In the genomic region with DNA sequence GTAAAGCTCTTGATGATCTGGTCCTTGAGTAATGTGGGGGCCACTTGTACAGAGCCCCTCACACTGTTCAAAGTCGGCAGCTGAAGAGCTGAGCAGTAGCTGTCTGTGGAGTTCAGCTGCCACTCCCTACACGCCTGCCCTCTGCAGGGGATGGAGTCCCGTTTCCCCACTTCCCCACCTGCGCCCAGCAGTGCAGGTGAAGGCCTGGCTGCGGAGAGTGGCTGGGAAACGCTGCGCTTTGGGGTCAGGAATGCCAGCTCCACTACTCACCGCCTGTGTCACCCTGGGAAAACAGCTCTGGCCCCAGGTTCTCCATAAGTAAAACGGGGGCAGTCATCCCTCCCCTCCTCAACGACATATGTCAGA, we compare ENCODE assay signal across 8 cellular contexts. TPM values are rescaled to one million over a fixed set of nuclear protein-coding genes. Genes with fewer than 3 reads are reported as not detected.
A peak's percentile ranks its signal among the peaks of the same experiment; 100 is the strongest.
DNase-seq lines count a peak whose midpoint lies in the region; ATAC-seq and TF ChIP-seq lines count a peak whose summit lies in the region.
"Not testable (repeated sequence)": the region's sequence is repeated elsewhere in the genome, so short reads cannot be mapped to it uniquely, and the experiment has no call there.

No MANE protein-coding gene starts in this region.

- H4K20me1 ChIP-seq in DND-41 (ENCODE audit: insufficient read depth, low read length); PC-3 (ENCODE audit: low read length): not testable (repeated sequence)

- peaks cover 22% of the 10 kb centered on the region for H3K4me1 ChIP-seq in DND-41 (ENCODE audit: insufficient read depth, low read length)
- not testable (repeated sequence) for H3K4me1 ChIP-seq in PC-3 (ENCODE audit: insufficient read depth, low read length)
- peaks cover 15% of the 10 kb centered on the region for H3K4me1 ChIP-seq in adipocyte (ENCODE audit: control insufficient read depth, insufficient read depth, low read length)
- H3K4me1 ChIP-seq in mucosa of rectum (ENCODE audit: control insufficient read depth in 2 of 2, insufficient read depth in 2 of 2, low read length in 2 of 2): peaks cover 15 to 17% of the 10 kb centered on the region in 2 donors
- peaks cover 18 to 34% (median 28%) of the 10 kb centered on the region in 4 donors for H3K4me1 ChIP-seq in stomach

- H2AFZ ChIP-seq in DND-41 (ENCODE audit: low read depth, low read length) (peak overlapping the region; percentile 99), PC-3 (ENCODE audit: low read length) (peak overlapping the region; percentile 86)

- H3K27me3 ChIP-seq in DND-41 (ENCODE audit: insufficient read depth, low read length, poor library complexity); PC-3 (ENCODE audit: low read length); adipocyte (replicated peaks; ENCODE audit: control insufficient read depth, insufficient read depth, low read length); mucosa of rectum (ENCODE audit: control insufficient read depth in 2 of 2, insufficient read depth in 2 of 2, low read length in 2 of 2); stomach: not testable (repeated sequence)

- intact Hi-C loops in PC-3 (cut with micrococcal nuclease): loop anchor here (5.0 kb wide), 2 partner anchors 55 to 80 kb away; no protein-coding TSS in a partner anchor
- intact Hi-C loops in stomach (cut with DNase I; ENCODE audit: low total_unique reads): not testable (repeated sequence)

- POLR2A ChIA-PET in PC-3 (lab: Charles Lee; ENCODE audit: unreplicated experiment): interaction anchor here (0.6 to 1.4 kb wide), 2 partner anchors 57 to 170 kb away, joined by 3 read pairs; no protein-coding TSS in a partner anchor

- peak overlapping the region; percentile 99 for H3K9ac ChIP-seq in DND-41 (ENCODE audit: low read depth, low read length)
- peak overlapping the region; percentile 95 for H3K9ac ChIP-seq in PC-3 (ENCODE audit: low read length)
- H3K9ac ChIP-seq in adipocyte (ENCODE audit: low read length): peak overlapping the region; percentile 97
- H3K9ac ChIP-seq in mucosa of rectum (ENCODE audit: low read depth in 1 of 2, low read length in 2 of 2): peak overlapping the region; percentile 87 to 97

- DNase-seq in DND-41; adipocyte (ENCODE audit: low read depth); foreskin fibroblast: not testable (repeated sequence)
- DNase-seq in PC-3: peak; percentile 38
- peak; percentile 32 for DNase-seq in stomach

- not testable (repeated sequence) for H3K9me3 ChIP-seq in DND-41 (ENCODE audit: insufficient read depth, low read length, severe bottlenecking); PC-3 (ENCODE audit: low read length); adipocyte (ENCODE audit: control insufficient read depth, low read length); mucosa of rectum (ENCODE audit: control insufficient read depth in 2 of 2, low read length in 2 of 2); stomach

- 1 to 4% (median 1%) methylated on average over 8 to 10 of the region's 10 CpGs for WGBS in stomach, 5 donors

- peak; percentile 23 for ATAC-seq in DND-41 (ENCODE audit: insufficient read depth, low read depth)
- ATAC-seq in GM21528 (IDR thresholded peaks at IDR 0.05; ENCODE audit: low FRiP score, unreplicated experiment): peak; percentile 32
- peak; percentile 22 for ATAC-seq in HG03175 (IDR thresholded peaks at IDR 0.05; ENCODE audit: unreplicated experiment)
- peak; percentile 65 for ATAC-seq in PC-3

- peak overlapping the region; percentile 98 for H3K4me2 ChIP-seq in DND-41 (ENCODE audit: insufficient read depth, low read length)
- H3K4me2 ChIP-seq in PC-3 (ENCODE audit: low read length): peak overlapping the region; percentile 86

- not testable (repeated sequence) for H3K36me3 ChIP-seq in DND-41 (ENCODE audit: insufficient read depth, low read length); PC-3 (ENCODE audit: low read depth, low read length); adipocyte (ENCODE audit: control insufficient read depth, insufficient read depth, low read length, severe bottlenecking); mucosa of rectum (ENCODE audit: control insufficient read depth in 2 of 2, insufficient read depth in 2 of 2, low read length in 2 of 2); stomach

- TF ChIP-seq CTCF in DND-41 (IDR thresholded peaks at IDR 0.05; ENCODE audit: borderline replicate concordance, extremely low read depth, low read length, poor library complexity, severe bottlenecking); PC-3 (conservative IDR thresholded peaks at IDR 0.05; ENCODE audit: low read depth, low read length); foreskin fibroblast (IDR thresholded peaks at IDR 0.05; ENCODE audit: low read depth, low read length); stomach (IDR thresholded peaks at IDR 0.05): not testable (repeated sequence)

- CTCF ChIA-PET in PC-3 (lab: Charles Lee): not testable (repeated sequence)

- not testable (repeated sequence) for TF ChIP-seq POLR2A in stomach (IDR thresholded peaks at IDR 0.05)

- TF ChIP-seq EP300 in stomach (IDR thresholded peaks at IDR 0.05): not testable (repeated sequence)

- H3K4me3 ChIP-seq in DND-41 (ENCODE audit: low read depth in 1 of 2, low read length in 2 of 2): peak overlapping the region; percentile 97 to 100
- peak overlapping the region; percentile 100 for H3K4me3 ChIP-seq in PC-3 (ENCODE audit: low read length)
- peak overlapping the region; percentile 85 for H3K4me3 ChIP-seq in adipocyte (ENCODE audit: low read length)
- H3K4me3 ChIP-seq in foreskin fibroblast (ENCODE audit: low read depth in 1 of 2, low read length in 2 of 2): peak overlapping the region; percentile 89 to 98
- peak overlapping the region; percentile 92 to 93 for H3K4me3 ChIP-seq in mucosa of rectum (ENCODE audit: low read length in 2 of 2)
- H3K4me3 ChIP-seq in stomach: peak overlapping the region; percentile 82 to 94 (median 92)

- TSS peak; percentile 84 for BruUV-seq in PC-3 (replicated peaks; lab: Mats Ljungman, UMichigan)

- peak overlapping the region; percentile 78 for H3K27ac ChIP-seq in DND-41 (ENCODE audit: low read length)
- H3K27ac ChIP-seq in PC-3 (ENCODE audit: low read length): not testable (repeated sequence)
- peak overlapping the region; percentile 82 to 84 for H3K27ac ChIP-seq in mucosa of rectum (ENCODE audit: low read depth in 2 of 2, low read length in 2 of 2)
- peak overlapping the region; percentile 86 to 91 (median 89) for H3K27ac ChIP-seq in stomach

- H3K9me2 ChIP-seq in PC-3 (replicated peaks; ENCODE audit: low read length): not testable (repeated sequence)

- H3F3A ChIP-seq in PC-3 (ENCODE audit: low read length, unreplicated experiment): not testable (repeated sequence)

- peaks cover 25% of the 10 kb centered on the region for H3K79me2 ChIP-seq in DND-41 (ENCODE audit: insufficient read depth, low read length)
- H3K79me2 ChIP-seq in PC-3 (ENCODE audit: low read length): peaks cover 32% of the 10 kb centered on the region

RNA-seq across cellular contexts. Expression of gene FAHD2A, which starts 0.5 kb away (rescaled TPM):
- 10.8 and 20.5 TPM in 2 replicates for total RNA-seq in PC-3 (2014; rRNA removed)
- total RNA-seq in stomach: 10 to 100 TPM; 11.7 to 40.7 (median 14.3) TPM
- polyA plus RNA-seq in stomach: 10 to 100 TPM; 26.2 to 31.1 (median 26.6) TPM
